Comparison of ENCODE assay signal across 8 cellular contexts in genomic region chr14:95496111-95496681, GRCh38. TPM values are rescaled to one million over a fixed set of nuclear protein-coding genes. Genes with fewer than 3 reads are reported as not detected.
DNase-seq lines count a peak whose midpoint lies in the region; ATAC-seq and TF ChIP-seq lines count a peak whose summit lies in the region.

No MANE protein-coding gene starts in this region.

- DNase-seq in amniotic epithelial cell (ENCODE audit: low read depth), result peak; percentile 62
- no peak for DNase-seq in osteocyte (ENCODE audit: extremely low spot score, unreplicated experiment)
- no peak for DNase-seq in COLO829 (ENCODE audit: low spot score)
- DNase-seq in NCI-H69 (lab: John Stamatoyannopoulos, UW), result no peak

- H3K36me3 Mint-ChIP-seq in osteocyte (ENCODE audit: unreplicated experiment), result peaks cover 27% of the 10 kb centered on the region

- H3K4me3 Mint-ChIP-seq in osteocyte (ENCODE audit: unreplicated experiment), result no peak overlapping the region

- H3K4me1 Mint-ChIP-seq in osteocyte (ENCODE audit: unreplicated experiment), result peaks cover 76% of the 10 kb centered on the region

- peak overlapping the region; percentile 31 for H3K4me3 ChIP-seq in GM12875 (ENCODE audit: low read depth, low read length)

- peak overlapping the region; percentile 90 for H3K27ac Mint-ChIP-seq in osteocyte (ENCODE audit: unreplicated experiment)

- no peaks in the 10 kb centered on the region for H3K27me3 Mint-ChIP-seq in osteocyte (ENCODE audit: unreplicated experiment)

- H3K9me3 Mint-ChIP-seq in osteocyte (ENCODE audit: unreplicated experiment), result peaks cover 6% of the 10 kb centered on the region

- TF ChIP-seq CTCF in GM12875 (IDR thresholded peaks at IDR 0.05; ENCODE audit: borderline replicate concordance, insufficient read depth, low read depth, low read length), result no peak
- no peak for TF ChIP-seq CTCF in osteocyte (IDR thresholded peaks at IDR 0.05)

- ATAC-seq in HG03097 (IDR thresholded peaks at IDR 0.05; ENCODE audit: low FRiP score, unreplicated experiment), result peak; percentile 16
- ATAC-seq in HG02759 (IDR thresholded peaks at IDR 0.05; ENCODE audit: unreplicated experiment), result no peak
- no peak for ATAC-seq in GM18520 (IDR thresholded peaks at IDR 0.05; ENCODE audit: unreplicated experiment)

RNA-seq across cellular contexts. Expression of gene SYNE3, which starts 20.3 kb away (rescaled TPM):
- total RNA-seq in osteocyte, result 105 and 114 TPM in 2 replicates

RNA-seq across cellular contexts. Expression of gene GLRX5, which starts 38.7 kb away (rescaled TPM):
- total RNA-seq in osteocyte, result 53.1 and 55.1 TPM in 2 replicates
